Comparison of ENCODE assay signal across 9 cellular contexts in genomic region chr3:155232605-155233004, GRCh38.
DNase-seq lines count a peak whose midpoint lies in the region; ATAC-seq and TF ChIP-seq lines count a peak whose summit lies in the region.
"Had no signal": no experiment of that assay in that cellular context is flagged by ENCODE, and none has a peak within 500 bp of the region (broad histone marks: within the 10 kb centered on the region; RNA-seq: fewer than 3 reads in every experiment).

No MANE protein-coding gene starts in this region.

- no peak overlapping the region for H2AFZ ChIP-seq in hepatocyte

- no peak overlapping the region for H3K4me3 ChIP-seq in adrenal gland
- H3K4me3 ChIP-seq in hepatocyte: no peak overlapping the region
- no peak overlapping the region for H3K4me3 ChIP-seq in thyroid gland (replicated peaks in 1 of 3)

- H3K4me1 Mint-ChIP-seq in HFFc6 (ENCODE audit: low read depth): peaks cover 35% of the 10 kb centered on the region

- H3K9me2 ChIP-seq in hepatocyte (replicated peaks; ENCODE audit: insufficient read depth): no peaks in the 10 kb centered on the region

- H3K4me2 ChIP-seq in hepatocyte: peak overlapping the region; percentile 8

- no peaks in the 10 kb centered on the region for H3K9me3 Mint-ChIP-seq in HFFc6

- DNase-seq in HFFc6 (peak; percentile 88), adrenal gland (peak; percentile 73 to 90 (median 86)), hepatocyte (ENCODE audit: low spot score) (peak; percentile 38), thyroid gland (peak; percentile 20 to 23), KG1 (lab: John Stamatoyannopoulos, UW) (no peak)
- no peak for DNase-seq in stimulated activated naive CD4-positive, alpha-beta T cell treated with Interleukin-2 at 50 U/mL for 16 hours (lab: John Stamatoyannopoulos, UW)
- DNase-seq in activated effector memory CD4-positive, alpha-beta T cell treated with Interleukin-2 at 50 U/mL for 16 hours: no peak

- H3K9me3 ChIP-seq in adrenal gland (replicated peaks in 1 of 3): no peaks in the 10 kb centered on the region
- no peaks in the 10 kb centered on the region for H3K9me3 ChIP-seq in hepatocyte (ENCODE audit: low read depth)
- no peaks in the 10 kb centered on the region for H3K9me3 ChIP-seq in thyroid gland

- H3K4me1 ChIP-seq in adrenal gland (replicated peaks in 1 of 2) (peaks cover 6 to 9% of the 10 kb centered on the region in 2 donors), hepatocyte (ENCODE audit: insufficient read depth) (peaks cover 9% of the 10 kb centered on the region), thyroid gland (no peaks in the 10 kb centered on the region)

- no peak overlapping the region for H3K4me3 Mint-ChIP-seq in HFFc6
- H3K4me3 Mint-ChIP-seq: activated naive CD8-positive, alpha-beta T cell had no signal

- peak overlapping the region; percentile 87 for H3K27ac Mint-ChIP-seq in HFFc6
- H3K27ac Mint-ChIP-seq: activated naive CD8-positive, alpha-beta T cell had no signal

- H3K36me3 ChIP-seq in adrenal gland (replicated peaks in 1 of 2): no peaks in the 10 kb centered on the region
- no peaks in the 10 kb centered on the region for H3K36me3 ChIP-seq in hepatocyte (replicated peaks; ENCODE audit: insufficient read depth, low read depth)
- no peaks in the 10 kb centered on the region for H3K36me3 ChIP-seq in thyroid gland

- TF ChIP-seq POLR2A in adrenal gland (IDR thresholded peaks at IDR 0.05) (no peak), thyroid gland (IDR thresholded peaks at IDR 0.05) (no peak)

- no peaks in the 10 kb centered on the region for H3K27me3 ChIP-seq in adrenal gland
- H3K27me3 ChIP-seq in hepatocyte: no peaks in the 10 kb centered on the region
- H3K27me3 ChIP-seq in thyroid gland: no peaks in the 10 kb centered on the region

- ATAC-seq in HG02870 (IDR thresholded peaks at IDR 0.05; ENCODE audit: unreplicated experiment): no peak

- WGBS in adrenal gland, 4 donors: 38 to 47% (median 41%) methylated on average over 3 of the region's 3 CpGs
- 56% methylated on average over 3 of the region's 3 CpGs for WGBS in hepatocyte (ENCODE audit: low lambda C conversion rate, missing lambda C conversion rate)
- WGBS in thyroid gland, 2 donors: 44 to 80% methylated on average over 3 of the region's 3 CpGs

- no peaks in the 10 kb centered on the region for H3K79me2 ChIP-seq in hepatocyte

- H3K27ac ChIP-seq in adrenal gland: peak overlapping the region in 2 of 5 donors; percentile 53 to 73
- peak overlapping the region; percentile 70 for H3K27ac ChIP-seq in hepatocyte
- H3K27ac ChIP-seq in thyroid gland: peak overlapping the region in 1 of 3 donors; percentile 3

- no peaks in the 10 kb centered on the region for H4K20me1 ChIP-seq in hepatocyte (ENCODE audit: insufficient read depth, poor library complexity, severe bottlenecking)

- intact Hi-C loops in adrenal gland (cut with DNase I) (no loop called here), thyroid gland (cut with DNase I) (no loop called here)

- H3K27me3 Mint-ChIP-seq in HFFc6 (ENCODE audit: insufficient read depth): no peaks in the 10 kb centered on the region
- H3K27me3 Mint-ChIP-seq: activated naive CD8-positive, alpha-beta T cell had no signal

- TF ChIP-seq CTCF in HFFc6 (IDR thresholded peaks at IDR 0.05) (no peak), adrenal gland (IDR thresholded peaks at IDR 0.05) (no peak), hepatocyte (IDR thresholded peaks at IDR 0.05; ENCODE audit: poor library complexity) (no peak), thyroid gland (IDR thresholded peaks at IDR 0.05) (no peak)

- H3K36me3 Mint-ChIP-seq in HFFc6 (ENCODE audit: low read depth): peaks cover 4% of the 10 kb centered on the region; the same call in 1 of the 2 replicates
- H3K36me3 Mint-ChIP-seq: activated naive CD8-positive, alpha-beta T cell had no signal

Comparison
In these comparisons a context has a peak if more than half of its experiments do, and no peak if none do; other contexts are left out.
1. DNase-seq: peak in HFFc6 (single experiment), adrenal gland (7 of 7), hepatocyte (single experiment) and thyroid gland (2 of 2); none in KG1 (single experiment), stimulated activated naive CD4-positive, alpha-beta T cell treated with Interleukin-2 at 50 U/mL for 16 hours (single experiment) and activated effector memory CD4-positive, alpha-beta T cell treated with Interleukin-2 at 50 U/mL for 16 hours (single experiment).